8 cellular contexts compared by ENCODE assay signal in the genomic region with DNA sequence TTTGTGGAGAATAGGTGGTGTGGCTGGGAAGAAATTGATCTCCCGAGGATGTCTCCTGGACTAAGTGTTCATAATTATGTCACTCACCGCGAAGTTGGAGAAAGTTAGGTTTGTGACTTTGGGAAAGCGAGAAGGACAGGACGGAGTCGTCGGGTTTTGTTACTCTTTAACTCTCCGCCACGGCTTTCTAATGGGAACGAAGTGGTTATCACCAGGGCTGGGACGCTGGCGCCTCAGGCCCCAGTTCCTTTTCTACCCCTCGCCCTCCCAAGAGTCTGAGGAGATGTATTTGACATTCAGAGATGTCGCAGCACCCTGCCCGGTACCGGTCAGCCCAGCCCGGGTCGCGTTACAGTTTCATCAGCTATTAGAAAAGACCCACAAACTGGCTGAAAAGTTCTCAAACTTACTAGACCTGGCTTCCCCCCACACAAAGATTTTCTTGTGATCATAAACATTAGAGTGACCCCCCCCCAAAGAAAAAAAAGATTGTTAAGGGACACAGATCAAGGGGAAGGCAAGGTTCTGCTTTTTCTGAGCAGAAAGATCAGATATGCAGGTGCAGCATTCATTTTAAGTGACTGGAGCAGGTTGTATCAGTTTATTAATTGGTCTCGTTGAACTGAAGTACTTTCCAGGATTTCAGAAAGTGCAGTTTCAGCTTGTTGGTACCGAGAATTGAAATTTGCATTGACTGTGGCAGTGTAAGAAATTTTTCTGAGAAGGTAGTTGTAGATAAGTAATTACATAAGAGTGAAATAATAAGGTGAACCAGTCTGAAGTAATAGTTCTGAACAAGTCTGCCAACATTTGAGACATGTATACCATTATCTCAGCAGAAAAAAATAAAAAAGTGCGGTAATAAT. TPM values are rescaled to one million over a fixed set of nuclear protein-coding genes. Genes with fewer than 3 reads are reported as not detected.
DNase-seq lines count a peak whose midpoint lies in the region; TF ChIP-seq lines count a peak whose summit lies in the region.

No MANE protein-coding gene starts in this region.

- peak overlapping the region; percentile 51; the same call in 1 of the 2 replicates for H2AFZ ChIP-seq in KMS-11 (ENCODE audit: low read depth)

- no peaks in the 10 kb centered on the region for H3K36me3 ChIP-seq in CD8-positive, alpha-beta memory T cell (ENCODE audit: insufficient read depth, low read length)
- H3K36me3 ChIP-seq in KMS-11 (ENCODE audit: insufficient read depth) (no peaks in the 10 kb centered on the region), ascending aorta (peaks cover 6 to 10% of the 10 kb centered on the region in 2 donors), kidney epithelial cell (ENCODE audit: control insufficient read depth, insufficient read depth, low read length) (peaks cover 3% of the 10 kb centered on the region)

- no peaks in the 10 kb centered on the region for H3K9me3 Mint-ChIP-seq in CD8-positive, alpha-beta memory T cell

- H3K27me3 Mint-ChIP-seq in CD8-positive, alpha-beta memory T cell, result peaks cover 0 to 2% of the 10 kb centered on the region in 2 donors

- intact Hi-C loops in ascending aorta (cut with DNase I), result loop anchor here (2.0 to 10.0 kb wide), 9 partner anchors 129 to 1545 kb away; partner anchors contain the start of genes ADSS2, CEP170, COX20 and DESI2

- H3K4me3 Mint-ChIP-seq in CD8-positive, alpha-beta memory T cell, result peak overlapping the region in 6 of 7 donors; percentile 94 to 99 (median 96)

- H3K4me1 ChIP-seq in CD8-positive, alpha-beta memory T cell (ENCODE audit: insufficient read depth, low read length), result peaks cover 53% of the 10 kb centered on the region
- peaks cover 31% of the 10 kb centered on the region for H3K4me1 ChIP-seq in KMS-11 (ENCODE audit: low read depth, poor library complexity, severe bottlenecking)
- peaks cover 0 to 14% of the 10 kb centered on the region in 2 donors for H3K4me1 ChIP-seq in ascending aorta

- H3K27ac Mint-ChIP-seq in CD8-positive, alpha-beta memory T cell, result peak overlapping the region in 6 of 8 donors; percentile 89 to 98 (median 94)

- CTCF ChIA-PET in CD8-positive, alpha-beta memory T cell (lab: Charles Lee), result interaction anchor here (1.0 to 4.2 kb wide), 2 partner anchors 10 to 25 kb away, joined by 3 to 22 read pairs; no protein-coding TSS in a partner anchor

- peaks cover 32% of the 10 kb centered on the region for H3K79me2 ChIP-seq in KMS-11 (ENCODE audit: insufficient read depth, low read depth)

- peak in 2 of 5 donors; percentile 4 to 40 for DNase-seq in CD8-positive, alpha-beta memory T cell
- no peak for DNase-seq in ascending aorta (ENCODE audit: low spot score in 2 of 2)
- no peak for DNase-seq in kidney epithelial cell (ENCODE audit: low read depth)
- peak; percentile 71 for DNase-seq in superior temporal gyrus (ENCODE audit: extremely low spot score)
- DNase-seq in stimulated activated CD4-positive, alpha-beta T cell treated with anti-CD3 and anti-CD28 coated beads, Interleukin-2, amount 100 ng/mL, for 24 hours, result no peak
- no peak for DNase-seq in activated CD4-positive, CD25-positive, alpha-beta regulatory T cell (lab: John Stamatoyannopoulos, UW)
- no peak for DNase-seq in NCI-H128 (lab: John Stamatoyannopoulos, UW; ENCODE audit: unreplicated experiment)

- peak overlapping the region; percentile 66 for H3K9ac ChIP-seq in KMS-11

- POLR2A ChIA-PET in CD8-positive, alpha-beta memory T cell (lab: Charles Lee), result interaction anchor here (3.5 kb wide), 1 partner anchor 25 kb away, joined by 54 read pairs; no protein-coding TSS in a partner anchor

- peaks cover 12 to 33% (median 17%) of the 10 kb centered on the region in 3 donors for H3K4me1 Mint-ChIP-seq in CD8-positive, alpha-beta memory T cell

- peaks cover 0 to 13% (median 1%) of the 10 kb centered on the region in 3 donors for H3K36me3 Mint-ChIP-seq in CD8-positive, alpha-beta memory T cell

- TF ChIP-seq CTCF in KMS-11 (conservative IDR thresholded peaks at IDR 0.05; ENCODE audit: low read depth, low read length) (no peak), ascending aorta (IDR thresholded peaks at IDR 0.05) (no peak), kidney epithelial cell (IDR thresholded peaks at IDR 0.05; ENCODE audit: insufficient read depth, low read length, poor library complexity, severe bottlenecking) (no peak)

- H4K20me1 ChIP-seq in KMS-11 (ENCODE audit: insufficient read depth), result no peaks in the 10 kb centered on the region; the same call in 1 of the 2 replicates

- H3K9me3 ChIP-seq in CD8-positive, alpha-beta memory T cell (ENCODE audit: low read length), result no peaks in the 10 kb centered on the region
- H3K9me3 ChIP-seq in ascending aorta, result no peaks in the 10 kb centered on the region

- no peaks in the 10 kb centered on the region for H3K27me3 ChIP-seq in CD8-positive, alpha-beta memory T cell (ENCODE audit: insufficient read depth, low read length, poor library complexity, severe bottlenecking)
- no peaks in the 10 kb centered on the region for H3K27me3 ChIP-seq in KMS-11 (ENCODE audit: insufficient read depth, low read depth)
- H3K27me3 ChIP-seq in ascending aorta, result no peaks in the 10 kb centered on the region
- H3K27me3 ChIP-seq in kidney epithelial cell (ENCODE audit: control insufficient read depth, insufficient read depth, low read length), result no peaks in the 10 kb centered on the region

- peak overlapping the region; percentile 41 for H3K27ac ChIP-seq in CD8-positive, alpha-beta memory T cell (ENCODE audit: low read depth, low read length)
- H3K27ac ChIP-seq in KMS-11 (peak overlapping the region; percentile 54), ascending aorta (peak overlapping the region; percentile 14 to 48)

- H3K4me2 ChIP-seq in KMS-11, result peak overlapping the region; percentile 95

- H3K4me3 ChIP-seq in CD8-positive, alpha-beta memory T cell (ENCODE audit: low read length), result peak overlapping the region; percentile 72
- H3K4me3 ChIP-seq in KMS-11 (IDR thresholded peaks at IDR 0.05; ENCODE audit: insufficient read depth, low read depth, low read length), result peak overlapping the region; percentile 87
- peak overlapping the region; percentile 83 to 96 for H3K4me3 ChIP-seq in ascending aorta
- peak overlapping the region; percentile 75 for H3K4me3 ChIP-seq in kidney epithelial cell (ENCODE audit: low read depth, low read length)

RNA-seq across cellular contexts. Expression of gene ZBTB18, which starts 0.9 kb away (rescaled TPM):
- total RNA-seq in CD8-positive, alpha-beta memory T cell, result 1 to 10 TPM; 9.1 to 9.9 TPM
- 1.5 TPM for polyA plus RNA-seq in CD8-positive, alpha-beta memory T cell
- total RNA-seq in ascending aorta (7.1 TPM), kidney epithelial cell (7.9 and 8.7 TPM in 2 replicates)
